ENCODE assay signal across 14 cellular contexts in the genomic region with DNA sequence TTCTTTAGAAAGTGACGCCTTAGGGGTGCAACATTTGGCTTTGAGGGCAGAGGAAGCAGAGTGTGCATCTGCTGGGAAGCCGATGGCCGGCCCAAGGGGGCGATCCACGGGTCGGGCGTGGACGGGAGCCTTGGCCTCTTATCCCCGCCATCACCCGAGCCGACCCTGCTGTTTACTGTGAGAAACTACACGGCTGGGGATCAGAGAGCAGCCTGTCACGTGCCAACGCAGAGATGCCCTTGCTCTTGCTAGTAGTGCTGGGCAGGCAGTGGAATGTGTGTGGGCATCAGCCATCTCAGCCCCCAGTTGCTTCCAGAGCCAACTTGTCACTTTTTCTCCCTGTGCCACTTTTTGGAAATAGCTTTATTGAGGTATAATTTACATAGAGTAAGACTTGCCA. TPM values are rescaled to one million over a fixed set of nuclear protein-coding genes. Genes with fewer than 3 reads are reported as not detected.
DNase-seq lines count a peak whose midpoint lies in the region; ATAC-seq, FAIRE-seq and TF ChIP-seq lines count a peak whose summit lies in the region.
"Had no signal": no experiment of that assay in that cellular context is flagged by ENCODE, and none has a peak within 500 bp of the region (broad histone marks: within the 10 kb centered on the region; RNA-seq: fewer than 3 reads in every experiment).

No MANE protein-coding gene starts in this region.

- peak in 2 of 5 donors; percentile 42 to 48 for DNase-seq in heart left ventricle
- DNase-seq in Right ventricle myocardium inferior (ENCODE audit: missing footprints), result no peak
- DNase-seq in epithelial cell of prostate (ENCODE audit: low read depth, low spot score), result no peak
- DNase-seq in pancreas, result peak in 1 of 6 donors; percentile 47
- no peak for DNase-seq in upper lobe of right lung
- DNase-seq in stimulated activated naive CD4-positive, alpha-beta T cell (lab: John Stamatoyannopoulos, UW), result no peak
- no peak for DNase-seq in midbrain (lab: John Stamatoyannopoulos, UW)
- DNase-seq in MG63, result no peak
- DNase-seq: Karpas-422; naive B cell; NCI-H2107; stimulated activated CD4-positive, alpha-beta T cell treated with anti-CD3 and anti-CD28 coated beads, Interleukin-2, amount 100 ng/mL, for 48 hours; thyroid gland had no signal

- WGBS in heart left ventricle, 4 donors, result 46 to 84% (median 63%) methylated on average over 13 to 14 of the region's 14 CpGs
- 53 to 66% methylated on average over 13 to 14 of the region's 14 CpGs for WGBS in pancreas, 2 donors

- ATAC-seq in heart left ventricle (peak in 2 of 4 donors; percentile 19 to 44), Right ventricle myocardium inferior (no peak), pancreas (no peak), upper lobe of right lung (no peak)

- intact Hi-C loops in heart left ventricle (cut with DNase I), result no loop called here
- intact Hi-C loops in Right ventricle myocardium inferior (cut with DNase I), result loop anchor here (2.0 kb wide), 1 partner anchor 60 kb away; no protein-coding TSS in a partner anchor
- intact Hi-C loops in pancreas (cut with DNase I), result no loop called here
- intact Hi-C loops in upper lobe of right lung (cut with DNase I), result no loop called here

- no peaks in the 10 kb centered on the region for H3K9me3 ChIP-seq in heart left ventricle
- no peaks in the 10 kb centered on the region for H3K9me3 ChIP-seq in pancreas
- H3K9me3 ChIP-seq in upper lobe of right lung, result no peaks in the 10 kb centered on the region
- H3K9me3 ChIP-seq in MG63, result no peaks in the 10 kb centered on the region
- H3K9me3 ChIP-seq: thyroid gland had no signal

- H3K4me1 ChIP-seq in heart left ventricle, result peaks cover 6 to 87% (median 62%) of the 10 kb centered on the region in 12 donors
- peaks cover 18 to 43% (median 37%) of the 10 kb centered on the region in 3 donors for H3K4me1 ChIP-seq in pancreas
- peaks cover 37% of the 10 kb centered on the region for H3K4me1 ChIP-seq in upper lobe of right lung

- TF ChIP-seq POLR2A in heart left ventricle (IDR thresholded peaks at IDR 0.05), result no peak

- H3K27me3 ChIP-seq in heart left ventricle (no peaks in the 10 kb centered on the region), pancreas (no peaks in the 10 kb centered on the region), upper lobe of right lung (no peaks in the 10 kb centered on the region), MG63 (no peaks in the 10 kb centered on the region)
- H3K27me3 ChIP-seq: thyroid gland had no signal

- H3K27ac ChIP-seq in heart left ventricle, result peak overlapping the region; percentile 80 to 97 (median 88)
- peak overlapping the region; percentile 100 for H3K27ac ChIP-seq in epithelial cell of prostate
- peak overlapping the region; percentile 58 to 93 (median 76) for H3K27ac ChIP-seq in pancreas
- H3K27ac ChIP-seq in upper lobe of right lung, result peak overlapping the region; percentile 70

- peaks cover 0 to 72% (median 26%) of the 10 kb centered on the region in 9 donors for H3K36me3 ChIP-seq in heart left ventricle
- peaks cover 0 to 11% (median 0%) of the 10 kb centered on the region in 3 donors for H3K36me3 ChIP-seq in pancreas
- peaks cover 43% of the 10 kb centered on the region for H3K36me3 ChIP-seq in upper lobe of right lung
- peaks cover 58% of the 10 kb centered on the region for H3K36me3 ChIP-seq in MG63
- H3K36me3 ChIP-seq: thyroid gland had no signal

- H3K4me3 ChIP-seq in heart left ventricle (no peak overlapping the region), pancreas (no peak overlapping the region), upper lobe of right lung (no peak overlapping the region), MG63 (no peak overlapping the region)
- H3K4me3 ChIP-seq: thyroid gland had no signal

- FAIRE-seq in pancreas (lab: Jason Lieb, UNC), result no peak
- FAIRE-seq: colon had no signal

- TF ChIP-seq CTCF in heart left ventricle (IDR thresholded peaks at IDR 0.05), result no peak
- no peak for TF ChIP-seq CTCF in pancreas (IDR thresholded peaks at IDR 0.05)
- TF ChIP-seq CTCF in upper lobe of right lung (IDR thresholded peaks at IDR 0.05), result no peak

RNA-seq across cellular contexts. Expression of a gene that starts 26.7 kb away (rescaled TPM):
- total RNA-seq in heart left ventricle (10 to 100 TPM in 6 of 9 donors, 1 to 10 TPM in 3; 5.1 to 26.8 (median 11.0) TPM), Right ventricle myocardium inferior (7.5 TPM), pancreas (10 to 100 TPM; 16.4 to 50.5 (median 20.3) TPM), upper lobe of right lung (82.2 TPM)
- polyA plus RNA-seq in heart left ventricle (1 to 10 TPM; 4.0 to 7.5 TPM), pancreas (10 to 100 TPM; 23.0 to 25.2 TPM)
- total RNA-seq in MG63 (2014; rRNA removed; shearing (Covaris generic); ENCODE audit: low replicate concordance), result not detected in 2 replicates

RNA-seq across cellular contexts. Expression of a gene that starts 27.4 kb away (rescaled TPM):
- total RNA-seq in heart left ventricle, result 10 to 100 TPM; 40.9 to 67.8 (median 54.4) TPM
- 100 to 1,000 TPM in 1 of 2 donors, 10 to 100 TPM in 1; 59.9 to 121 TPM for polyA plus RNA-seq in heart left ventricle
- 47.4 TPM for total RNA-seq in Right ventricle myocardium inferior
- total RNA-seq in pancreas, result 10 to 100 TPM; 22.4 to 45.3 (median 37.0) TPM
- 100 to 1,000 TPM in 1 of 2 donors, 10 to 100 TPM in 1; 81.8 to 106 TPM for polyA plus RNA-seq in pancreas
- 71.4 TPM for total RNA-seq in upper lobe of right lung
- 105 and 108 TPM in 2 replicates for total RNA-seq in MG63 (2014; rRNA removed; shearing (Covaris generic); ENCODE audit: low replicate concordance)

RNA-seq across cellular contexts. Expression of a gene that starts 27.6 kb away (rescaled TPM):
- total RNA-seq in heart left ventricle, result 10 to 100 TPM in 5 of 9 donors, 1 to 10 TPM in 4; 6.0 to 15.9 (median 10.2) TPM
- polyA plus RNA-seq in heart left ventricle, result 10 to 100 TPM in 1 of 2 donors, 1 to 10 TPM in 1; 7.8 to 13.3 TPM
- 15.9 TPM for total RNA-seq in Right ventricle myocardium inferior
- 10 to 100 TPM in 4 of 6 donors, 1 to 10 TPM in 2; 8.7 to 29.4 (median 12.8) TPM for total RNA-seq in pancreas
- polyA plus RNA-seq in pancreas, result 10 to 100 TPM; 54.3 to 65.2 TPM
- 43.1 TPM for total RNA-seq in upper lobe of right lung
- total RNA-seq in MG63 (2014; rRNA removed; shearing (Covaris generic); ENCODE audit: low replicate concordance), result 16.8 and 23.0 TPM in 2 replicates
